10 cellular contexts compared by ENCODE assay signal in genomic region chr5:157870837-157871834, GRCh38. TPM values are rescaled to one million over a fixed set of nuclear protein-coding genes. Genes with fewer than 3 reads are reported as not detected.
DNase-seq lines count a peak whose midpoint lies in the region; ATAC-seq, FAIRE-seq and TF ChIP-seq lines count a peak whose summit lies in the region.
"Had no signal": no experiment of that assay in that cellular context is flagged by ENCODE, and none has a peak within 500 bp of the region (broad histone marks: within the 10 kb centered on the region; RNA-seq: fewer than 3 reads in every experiment).

No MANE protein-coding gene starts in this region.

- peaks cover 4% of the 10 kb centered on the region in 2 donors for H3K9me3 Mint-ChIP-seq in stimulated activated naive B cell treated with anti-CD40 and anti-IgM and Interleukin-4, amounts not matched to agents 10 μg/mL and 1 μg/mL and 100 μg/mL, for 72 hours
- H3K9me3 Mint-ChIP-seq in type B pancreatic cell, result no peaks in the 10 kb centered on the region
- H3K9me3 Mint-ChIP-seq: CD8-positive, alpha-beta memory T cell had no signal

- no peaks in the 10 kb centered on the region for H3K27me3 Mint-ChIP-seq in stimulated activated naive B cell treated with anti-CD40 and anti-IgM and Interleukin-4, amounts not matched to agents 10 μg/mL and 1 μg/mL and 100 μg/mL, for 72 hours
- no peaks in the 10 kb centered on the region for H3K27me3 Mint-ChIP-seq in type B pancreatic cell

- no peaks in the 10 kb centered on the region for H3K9me1 ChIP-seq in endothelial cell of umbilical vein (replicated peaks; ENCODE audit: control insufficient read depth, extremely low read depth, insufficient read depth, low read length)

- no peaks in the 10 kb centered on the region for H3K79me2 ChIP-seq in endothelial cell of umbilical vein (ENCODE audit: control insufficient read depth, insufficient read depth, low read length)

- H3K27ac Mint-ChIP-seq in stimulated activated naive B cell treated with anti-CD40 and anti-IgM and Interleukin-4, amounts not matched to agents 10 μg/mL and 1 μg/mL and 100 μg/mL, for 72 hours, result peak overlapping the region; percentile 87
- H3K27ac Mint-ChIP-seq in type B pancreatic cell, result no peak overlapping the region
- H3K27ac Mint-ChIP-seq: CD8-positive, alpha-beta memory T cell had no signal

- intact Hi-C loops in endothelial cell of umbilical vein (cut with micrococcal nuclease), result no loop called here

- TF ChIP-seq CTCF in endothelial cell of umbilical vein (IDR thresholded peaks at IDR 0.05; ENCODE audit: extremely low read depth in 1 of 2, insufficient read depth in 1 of 2, low read depth in 1 of 2, low read length in 2 of 2), result peak in 1 of 2 donors; percentile 2
- no peak for TF ChIP-seq CTCF in type B pancreatic cell (conservative IDR thresholded peaks at IDR 0.05)

- no peaks in the 10 kb centered on the region for H4K20me1 ChIP-seq in endothelial cell of umbilical vein (replicated peaks; ENCODE audit: control insufficient read depth, extremely low read depth, insufficient read depth, low read length)

- POLR2A ChIA-PET in endothelial cell of umbilical vein (lab: Charles Lee), result no interaction called here

- H3K4me1 ChIP-seq in endothelial cell of umbilical vein (ENCODE audit: control insufficient read depth, extremely low read depth, insufficient read depth, low read length), result peaks cover 10% of the 10 kb centered on the region

- no peaks in the 10 kb centered on the region for H3K27me3 ChIP-seq in endothelial cell of umbilical vein (ENCODE audit: control insufficient read depth in 2 of 2, insufficient read depth in 2 of 2, low read length in 2 of 2)

- dilution Hi-C loops in endothelial cell of umbilical vein (cut with MboI; ENCODE audit: extremely low pct_ligation_motif_present, low sequenced_read_pairs), result no loop called here

- no peak overlapping the region for H2AFZ ChIP-seq in endothelial cell of umbilical vein (ENCODE audit: low read depth, low read length)

- peak overlapping the region; percentile 42 to 48 for H3K4me3 Mint-ChIP-seq in stimulated activated naive B cell treated with anti-CD40 and anti-IgM and Interleukin-4, amounts not matched to agents 10 μg/mL and 1 μg/mL and 100 μg/mL, for 72 hours
- no peak overlapping the region for H3K4me3 Mint-ChIP-seq in type B pancreatic cell
- H3K4me3 Mint-ChIP-seq: CD8-positive, alpha-beta memory T cell had no signal

- DNase-seq in activated naive CD4-positive, alpha-beta T cell treated with Interleukin-2 at 50 U/mL for 16 hours, result peak; percentile 12
- no peak for DNase-seq in activated naive CD4-positive, alpha-beta T cell (lab: John Stamatoyannopoulos, UW)
- peak; percentile 70 for DNase-seq in NCI-H460 (ENCODE audit: extremely low read depth, low read depth)
- DNase-seq in endothelial cell of umbilical vein (ENCODE audit: low read depth, low spot score), result peak; percentile 73
- DNase-seq in stimulated activated naive B cell treated with anti-CD40 and anti-IgM and Interleukin-4, amounts not matched to agents 10 μg/mL and 1 μg/mL and 100 μg/mL, for 72 hours, result no peak
- DNase-seq in stimulated activated naive CD4-positive, alpha-beta T cell treated with Interleukin-2 at 50 U/mL for 16 hours (lab: John Stamatoyannopoulos, UW), result no peak
- DNase-seq in type B pancreatic cell (ENCODE audit: extremely low spot score, unreplicated experiment), result no peak
- DNase-seq: CD8-positive, alpha-beta memory T cell had no signal

- FAIRE-seq in endothelial cell of umbilical vein (lab: Jason Lieb, UNC), result peak; percentile 21
- FAIRE-seq: colon had no signal

- ATAC-seq in stimulated activated naive B cell treated with anti-CD40 and anti-IgM and Interleukin-4, amounts not matched to agents 10 μg/mL and 1 μg/mL and 100 μg/mL, for 72 hours (replicated peaks), result peak; percentile 74 to 79
- ATAC-seq in GM21390 (IDR thresholded peaks at IDR 0.05; ENCODE audit: unreplicated experiment), result no peak

- no TSS peak for BruUV-seq in endothelial cell of umbilical vein (replicated peaks; lab: Mats Ljungman, UMichigan)

- no peaks in the 10 kb centered on the region for H3K9me3 ChIP-seq in endothelial cell of umbilical vein (replicated peaks; ENCODE audit: control insufficient read depth, insufficient read depth, low read length)

- H3K9ac ChIP-seq in endothelial cell of umbilical vein (replicated peaks; ENCODE audit: extremely low read depth, insufficient read depth, low read length), result no peak overlapping the region

- H3K36me3 Mint-ChIP-seq in stimulated activated naive B cell treated with anti-CD40 and anti-IgM and Interleukin-4, amounts not matched to agents 10 μg/mL and 1 μg/mL and 100 μg/mL, for 72 hours, result peaks cover 2 to 3% of the 10 kb centered on the region in 2 donors
- no peaks in the 10 kb centered on the region for H3K36me3 Mint-ChIP-seq in type B pancreatic cell
- H3K36me3 Mint-ChIP-seq: CD8-positive, alpha-beta memory T cell had no signal

- H3K4me2 ChIP-seq in endothelial cell of umbilical vein (ENCODE audit: insufficient read depth, low read length), result no peak overlapping the region

- no peak overlapping the region for H3K4me3 ChIP-seq in endothelial cell of umbilical vein (replicated peaks in 1 of 3; ENCODE audit: insufficient read depth in 1 of 3, low read depth in 1 of 3, low read length in 3 of 3)

- H3K27ac ChIP-seq in endothelial cell of umbilical vein (ENCODE audit: insufficient read depth, low read depth, low read length), result no peak overlapping the region

- no peak for TF ChIP-seq POLR2A in endothelial cell of umbilical vein (IDR thresholded peaks at IDR 0.05; ENCODE audit: low read depth, low read length)

- peaks cover 12 to 17% of the 10 kb centered on the region in 2 donors for H3K4me1 Mint-ChIP-seq in stimulated activated naive B cell treated with anti-CD40 and anti-IgM and Interleukin-4, amounts not matched to agents 10 μg/mL and 1 μg/mL and 100 μg/mL, for 72 hours
- no peaks in the 10 kb centered on the region for H3K4me1 Mint-ChIP-seq in type B pancreatic cell (ENCODE audit: unreplicated experiment)
- H3K4me1 Mint-ChIP-seq: CD8-positive, alpha-beta memory T cell had no signal

- H3K36me3 ChIP-seq in endothelial cell of umbilical vein (ENCODE audit: control insufficient read depth in 2 of 2, extremely low read depth in 1 of 2, insufficient read depth in 2 of 2, low read length in 2 of 2), result no peaks in the 10 kb centered on the region

- CTCF ChIA-PET in endothelial cell of umbilical vein (lab: Charles Lee), result interaction anchor here (1.3 kb wide), 1 partner anchor 12 kb away, joined by 4 read pairs; the partner anchor contains the start of gene CLINT1

TF ChIP-seq in endothelial cell of umbilical vein, 7 proteins besides CTCF, POLR2A, EP300 and RAD21:
- TF ChIP-seq GATA2 (IDR thresholded peaks at IDR 0.05; ENCODE audit: insufficient read depth, insufficient read length, low read depth, low read length), result no peak
- TF ChIP-seq FOS (IDR thresholded peaks at IDR 0.05; ENCODE audit: borderline replicate concordance, insufficient read depth, low read length), result peak; percentile 15
- TF ChIP-seq JUN (IDR thresholded peaks at IDR 0.05; ENCODE audit: borderline replicate concordance, insufficient read depth, insufficient read length, low read depth), result peak; percentile 20

RNA-seq across cellular contexts. Expression of gene CLINT1, which starts 12.2 kb away (rescaled TPM):
- 80.4 and 103 TPM in 2 replicates for total RNA-seq in NCI-H460 (2014; rRNA removed; shearing (Covaris generic))
- 196 and 233 TPM in 2 replicates for polyA plus RNA-seq in NCI-H460 (2014; cell fraction: nucleus; rRNA removed)
- total RNA-seq in endothelial cell of umbilical vein (76.6 and 79.6 TPM in 2 replicates), type B pancreatic cell (ENCODE audit: low replicate concordance) (81.8 and 88.8 TPM in 2 replicates)
- polyA plus RNA-seq in endothelial cell of umbilical vein, result 152 and 158 TPM in 2 replicates
- 106 and 108 TPM in 2 replicates for polyA plus RNA-seq in endothelial cell of umbilical vein (2011; cell fraction: cytosol; rRNA removed)
- 214 and 224 TPM in 2 replicates for polyA plus RNA-seq in endothelial cell of umbilical vein (2011; cell fraction: nucleus; rRNA removed)
- 56.2 and 72.0 TPM in 2 replicates for polyA plus RNA-seq in endothelial cell of umbilical vein (2012)
- 298 and 328 TPM in 2 replicates for polyA minus RNA-seq in endothelial cell of umbilical vein
- polyA minus RNA-seq in endothelial cell of umbilical vein (2011; cell fraction: cytosol; rRNA and poly(A)+ RNA removed), result 81.1 TPM
- 91.0 and 123 TPM in 2 replicates for polyA minus RNA-seq in endothelial cell of umbilical vein (2011; cell fraction: nucleus; rRNA and poly(A)+ RNA removed)

Comparison
In these comparisons a context has a peak if more than half of its experiments do, and no peak if none do; other contexts are left out.
1. DNase-seq: peak in activated naive CD4-positive, alpha-beta T cell treated with Interleukin-2 at 50 U/mL for 16 hours (single experiment), NCI-H460 (single experiment) and endothelial cell of umbilical vein (single experiment); none in activated naive CD4-positive, alpha-beta T cell (0 of 4), stimulated activated naive B cell treated with anti-CD40 and anti-IgM and Interleukin-4, amounts not matched to agents 10 μg/mL and 1 μg/mL and 100 μg/mL, for 72 hours (single experiment), stimulated activated naive CD4-positive, alpha-beta T cell treated with Interleukin-2 at 50 U/mL for 16 hours (single experiment) and type B pancreatic cell (single experiment).